ENCODE assay signal across 22 cellular contexts in genomic region chr11:83493918-83494317, GRCh38.
"Had no signal": no experiment of that assay in that cellular context is flagged by ENCODE, and none has a peak within 500 bp of the region (broad histone marks: within the 10 kb centered on the region; RNA-seq: fewer than 3 reads in every experiment).

No MANE protein-coding gene starts in this region.

- H3K9me3 ChIP-seq: breast epithelium, heart left ventricle, transverse colon had no signal

- H3K4me3 ChIP-seq: breast epithelium, heart left ventricle, lung, right lobe of liver, smooth muscle cell, transverse colon had no signal

- DNase-seq: activated CD4-positive, alpha-beta T cell treated with anti-CD3 and anti-CD28 coated beads for 4 hours; activated CD8-positive, alpha-beta memory T cell treated with anti-CD3 and anti-CD28 coated beads, Interleukin-2, amount 50 U/mL, for 48 hours; activated gamma-delta T cell treated with Interleukin-2 at 50 U/mL for 16 hours; activated naive CD8-positive, alpha-beta T cell treated with anti-CD3 and anti-CD28 coated beads for 36 hours; anterior cingulate cortex; dermis blood vessel endothelial cell; effector memory CD8-positive, alpha-beta T cell; heart left ventricle; immature natural killer cell; left colon; midbrain; right lobe of liver; stimulated activated CD4-positive, alpha-beta T cell treated with anti-CD3 and anti-CD28 coated beads, Interleukin-4, amount 100 ng/mL, for 4 hours; stimulated activated CD8-positive, alpha-beta memory T cell treated with anti-CD3 and anti-CD28 coated beads, Interleukin-4, amount 100 ng/mL, for 48 hours; stimulated activated naive CD4-positive, alpha-beta T cell treated with Interleukin-2 at 50 U/mL for 16 hours; transverse colon had no signal

- FAIRE-seq: frontal cortex had no signal

- H3K27me3 ChIP-seq: breast epithelium, heart left ventricle, right lobe of liver, transverse colon had no signal

- H3K4me1 ChIP-seq: breast epithelium, heart left ventricle, right lobe of liver, transverse colon had no signal

- H3K36me3 ChIP-seq: breast epithelium, heart left ventricle, right lobe of liver, transverse colon had no signal

- H3K27ac ChIP-seq: breast epithelium, epithelial cell of prostate, heart left ventricle, right lobe of liver, transverse colon had no signal

- ATAC-seq: effector memory CD8-positive, alpha-beta T cell; heart left ventricle; left colon; right lobe of liver; WTC11 had no signal
